1 cellular context compared by ENCODE assay signal in the genomic region with DNA sequence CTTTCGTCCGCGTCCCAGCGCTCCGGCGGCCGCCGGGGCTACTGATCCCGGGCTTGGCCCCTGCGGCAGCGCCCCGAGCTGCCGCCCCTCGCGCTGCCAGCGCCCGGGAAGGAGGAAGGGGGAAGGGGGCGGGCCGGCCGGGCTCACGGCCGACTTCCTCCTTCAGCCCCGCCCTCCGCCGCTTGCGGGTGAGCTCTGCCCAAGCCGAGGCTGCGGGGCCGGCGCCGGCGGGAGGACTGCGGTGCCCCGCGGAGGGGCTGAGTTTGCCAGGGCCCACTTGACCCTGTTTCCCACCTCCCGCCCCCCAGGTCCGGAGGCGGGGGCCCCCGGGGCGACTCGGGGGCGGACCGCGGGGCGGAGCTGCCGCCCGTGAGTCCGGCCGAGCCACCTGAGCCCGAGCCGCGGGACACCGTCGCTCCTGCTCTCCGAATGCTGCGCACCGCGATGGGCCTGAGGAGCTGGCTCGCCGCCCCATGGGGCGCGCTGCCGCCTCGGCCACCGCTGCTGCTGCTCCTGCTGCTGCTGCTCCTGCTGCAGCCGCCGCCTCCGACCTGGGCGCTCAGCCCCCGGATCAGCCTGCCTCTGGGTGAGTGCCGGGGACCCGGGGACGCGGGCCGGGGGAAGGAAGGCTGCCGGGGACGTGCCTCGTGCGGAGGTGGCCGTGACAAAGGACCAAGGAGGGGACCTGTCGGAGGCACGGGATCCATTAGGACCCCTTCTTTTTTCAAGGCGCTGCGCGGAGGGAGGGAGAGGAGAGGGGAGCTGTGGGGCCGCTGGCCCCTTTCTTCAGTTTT.
TF ChIP-seq lines count a peak whose summit lies in the region.

A gene with protein sequence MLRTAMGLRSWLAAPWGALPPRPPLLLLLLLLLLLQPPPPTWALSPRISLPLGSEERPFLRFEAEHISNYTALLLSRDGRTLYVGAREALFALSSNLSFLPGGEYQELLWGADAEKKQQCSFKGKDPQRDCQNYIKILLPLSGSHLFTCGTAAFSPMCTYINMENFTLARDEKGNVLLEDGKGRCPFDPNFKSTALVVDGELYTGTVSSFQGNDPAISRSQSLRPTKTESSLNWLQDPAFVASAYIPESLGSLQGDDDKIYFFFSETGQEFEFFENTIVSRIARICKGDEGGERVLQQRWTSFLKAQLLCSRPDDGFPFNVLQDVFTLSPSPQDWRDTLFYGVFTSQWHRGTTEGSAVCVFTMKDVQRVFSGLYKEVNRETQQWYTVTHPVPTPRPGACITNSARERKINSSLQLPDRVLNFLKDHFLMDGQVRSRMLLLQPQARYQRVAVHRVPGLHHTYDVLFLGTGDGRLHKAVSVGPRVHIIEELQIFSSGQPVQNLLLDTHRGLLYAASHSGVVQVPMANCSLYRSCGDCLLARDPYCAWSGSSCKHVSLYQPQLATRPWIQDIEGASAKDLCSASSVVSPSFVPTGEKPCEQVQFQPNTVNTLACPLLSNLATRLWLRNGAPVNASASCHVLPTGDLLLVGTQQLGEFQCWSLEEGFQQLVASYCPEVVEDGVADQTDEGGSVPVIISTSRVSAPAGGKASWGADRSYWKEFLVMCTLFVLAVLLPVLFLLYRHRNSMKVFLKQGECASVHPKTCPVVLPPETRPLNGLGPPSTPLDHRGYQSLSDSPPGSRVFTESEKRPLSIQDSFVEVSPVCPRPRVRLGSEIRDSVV (plus strand): TSS at position 181 of the 794 bp plus-strand sequence. CDS start 249 bp downstream, at position 430.

TF ChIP-seq in K562, 482 proteins besides CTCF, POLR2A, EP300 and RAD21 (continued from another document and continues in another):
- TF ChIP-seq, protein P1, sequence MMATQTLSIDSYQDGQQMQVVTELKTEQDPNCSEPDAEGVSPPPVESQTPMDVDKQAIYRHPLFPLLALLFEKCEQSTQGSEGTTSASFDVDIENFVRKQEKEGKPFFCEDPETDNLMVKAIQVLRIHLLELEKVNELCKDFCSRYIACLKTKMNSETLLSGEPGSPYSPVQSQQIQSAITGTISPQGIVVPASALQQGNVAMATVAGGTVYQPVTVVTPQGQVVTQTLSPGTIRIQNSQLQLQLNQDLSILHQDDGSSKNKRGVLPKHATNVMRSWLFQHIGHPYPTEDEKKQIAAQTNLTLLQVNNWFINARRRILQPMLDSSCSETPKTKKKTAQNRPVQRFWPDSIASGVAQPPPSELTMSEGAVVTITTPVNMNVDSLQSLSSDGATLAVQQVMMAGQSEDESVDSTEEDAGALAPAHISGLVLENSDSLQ (IDR thresholded peaks at IDR 0.05), result no peak
- TF ChIP-seq, protein P2, sequence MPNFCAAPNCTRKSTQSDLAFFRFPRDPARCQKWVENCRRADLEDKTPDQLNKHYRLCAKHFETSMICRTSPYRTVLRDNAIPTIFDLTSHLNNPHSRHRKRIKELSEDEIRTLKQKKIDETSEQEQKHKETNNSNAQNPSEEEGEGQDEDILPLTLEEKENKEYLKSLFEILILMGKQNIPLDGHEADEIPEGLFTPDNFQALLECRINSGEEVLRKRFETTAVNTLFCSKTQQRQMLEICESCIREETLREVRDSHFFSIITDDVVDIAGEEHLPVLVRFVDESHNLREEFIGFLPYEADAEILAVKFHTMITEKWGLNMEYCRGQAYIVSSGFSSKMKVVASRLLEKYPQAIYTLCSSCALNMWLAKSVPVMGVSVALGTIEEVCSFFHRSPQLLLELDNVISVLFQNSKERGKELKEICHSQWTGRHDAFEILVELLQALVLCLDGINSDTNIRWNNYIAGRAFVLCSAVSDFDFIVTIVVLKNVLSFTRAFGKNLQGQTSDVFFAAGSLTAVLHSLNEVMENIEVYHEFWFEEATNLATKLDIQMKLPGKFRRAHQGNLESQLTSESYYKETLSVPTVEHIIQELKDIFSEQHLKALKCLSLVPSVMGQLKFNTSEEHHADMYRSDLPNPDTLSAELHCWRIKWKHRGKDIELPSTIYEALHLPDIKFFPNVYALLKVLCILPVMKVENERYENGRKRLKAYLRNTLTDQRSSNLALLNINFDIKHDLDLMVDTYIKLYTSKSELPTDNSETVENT (CRISPR knock-in tag; IDR thresholded peaks at IDR 0.05), result no peak
- TF ChIP-seq JUN (IDR thresholded peaks at IDR 0.05; ENCODE audit: borderline replicate concordance, low read depth, low read length) (no peak), JUN (CRISPR knock-in tag; IDR thresholded peaks at IDR 0.05; ENCODE audit: borderline replicate concordance) (peak; percentile 74; the same call in 1 of the 2 replicates), CXXC5 (CRISPR knock-in tag; IDR thresholded peaks at IDR 0.05) (peak; percentile 72), HMGN3 (IDR thresholded peaks at IDR 0.05; ENCODE audit: borderline replicate concordance, extremely low read depth, insufficient read length, low read depth, low read length) (peak; percentile 44), ERF (CRISPR knock-in tag; IDR thresholded peaks at IDR 0.05) (no peak), KAT7 (CRISPR knock-in tag; IDR thresholded peaks at IDR 0.05; ENCODE audit: borderline replicate concordance) (peak; percentile 12; the same call in 1 of the 2 replicates), FOXA3 (CRISPR knock-in tag; conservative IDR thresholded peaks at IDR 0.05 in 1 of 2, IDR thresholded peaks at IDR 0.05 in 1 of 2) (0 out of 4 replicates have a peak, but pooled peaks of 1 of the 2 experiments have one; percentile 19), NRF1 (conservative IDR thresholded peaks at IDR 0.05 in 1 of 2, IDR thresholded peaks at IDR 0.05 in 1 of 2) (peak; percentile 66 to 68; a peak in 3 of 4 replicates), POLR2AphosphoS5 (IDR thresholded peaks at IDR 0.05; ENCODE audit: control insufficient read depth, insufficient read depth, low read depth, low read length) (0 out of 2 replicates have a peak, but pooled peaks have one; percentile 21), MTA3 (IDR thresholded peaks at IDR 0.05; ENCODE audit: borderline replicate concordance) (peak; percentile 68; the same call in 1 of the 2 replicates), POLR2G (IDR thresholded peaks at IDR 0.05; ENCODE audit: low read depth, low read length) (peak; percentile 78), HNRNPL (IDR thresholded peaks at IDR 0.05; ENCODE audit: low read depth, low read length) (peak; percentile 49; the same call in 1 of the 2 replicates), CAMTA2 (CRISPR knock-in tag; conservative IDR thresholded peaks at IDR 0.05) (0 out of 2 replicates have a peak, but pooled peaks have one; percentile 42), NFRKB (IDR thresholded peaks at IDR 0.05; ENCODE audit: low read depth) (no peak), YY1 (IDR thresholded peaks at IDR 0.05; ENCODE audit: borderline replicate concordance in 1 of 3, control insufficient read depth in 1 of 3, extremely low read depth in 1 of 3, insufficient read depth in 3 of 3, insufficient read length in 1 of 3, insufficient replicate concordance in 2 of 3, low read depth in 1 of 3, low read length in 2 of 3) (peak in 1 of 3 experiments; percentile 8), GABPA (tag; conservative IDR thresholded peaks at IDR 0.05; ENCODE audit: low read depth) (peak; percentile 67), HDAC1 (IDR thresholded peaks at IDR 0.05) (no peak), CCNT2 (IDR thresholded peaks at IDR 0.05; ENCODE audit: borderline replicate concordance, extremely low read depth, insufficient read length, low read depth, low read length) (peak; percentile 82), HNRNPLL (IDR thresholded peaks at IDR 0.05; ENCODE audit: low read depth, low read length, poor library complexity, severe bottlenecking) (peak; percentile 72), NFXL1 (CRISPR knock-in tag; IDR thresholded peaks at IDR 0.05) (no peak), NFYB (IDR thresholded peaks at IDR 0.05; ENCODE audit: extremely low read depth, insufficient read length) (no peak), ELF2 (CRISPR knock-in tag; IDR thresholded peaks at IDR 0.05) (peak; percentile 33; the same call in 1 of the 2 replicates), MAZ (CRISPR knock-in tag; conservative IDR thresholded peaks at IDR 0.05 in 1 of 2, IDR thresholded peaks at IDR 0.05 in 1 of 2) (peak; percentile 71; a peak in 3 of 4 replicates), L3MBTL2 (IDR thresholded peaks at IDR 0.05) (0 out of 2 replicates have a peak, but pooled peaks have one; percentile 22), ZBTB7A (IDR thresholded peaks at IDR 0.05; ENCODE audit: borderline replicate concordance, control insufficient read depth, low read depth, low read length) (peak; percentile 94; the same call in 1 of the 2 replicates), NONO (IDR thresholded peaks at IDR 0.05; ENCODE audit: low read depth in 2 of 2, low read length in 1 of 2) (peak; percentile 41 to 88; a peak in 2 of 4 replicates), TEAD1 (CRISPR knock-in tag; IDR thresholded peaks at IDR 0.05) (peak in 1 of 2 experiments; percentile 38; a peak in 1 of 4 replicates), CTBP1 (IDR thresholded peaks at IDR 0.05; ENCODE audit: borderline replicate concordance) (peak; percentile 59; the same call in 1 of the 2 replicates), TBP (optimal IDR thresholded peaks at IDR 0.05; ENCODE audit: low read depth, low read length) (peak; percentile 35), ELF1 (tag; IDR thresholded peaks at IDR 0.05) (peak; percentile 75), PCBP2 (IDR thresholded peaks at IDR 0.05; ENCODE audit: low read depth, low read length, poor library complexity, severe bottlenecking) (peak; percentile 30), CHD1 (IDR thresholded peaks at IDR 0.05; ENCODE audit: low read length) (peak; percentile 75)
- TF ChIP-seq, protein P3, sequence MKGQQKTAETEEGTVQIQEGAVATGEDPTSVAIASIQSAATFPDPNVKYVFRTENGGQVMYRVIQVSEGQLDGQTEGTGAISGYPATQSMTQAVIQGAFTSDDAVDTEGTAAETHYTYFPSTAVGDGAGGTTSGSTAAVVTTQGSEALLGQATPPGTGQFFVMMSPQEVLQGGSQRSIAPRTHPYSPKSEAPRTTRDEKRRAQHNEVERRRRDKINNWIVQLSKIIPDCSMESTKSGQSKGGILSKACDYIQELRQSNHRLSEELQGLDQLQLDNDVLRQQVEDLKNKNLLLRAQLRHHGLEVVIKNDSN (CRISPR knock-in tag; IDR thresholded peaks at IDR 0.05), result no peak; the same call in 1 of the 2 replicates
- TF ChIP-seq, protein P4, sequence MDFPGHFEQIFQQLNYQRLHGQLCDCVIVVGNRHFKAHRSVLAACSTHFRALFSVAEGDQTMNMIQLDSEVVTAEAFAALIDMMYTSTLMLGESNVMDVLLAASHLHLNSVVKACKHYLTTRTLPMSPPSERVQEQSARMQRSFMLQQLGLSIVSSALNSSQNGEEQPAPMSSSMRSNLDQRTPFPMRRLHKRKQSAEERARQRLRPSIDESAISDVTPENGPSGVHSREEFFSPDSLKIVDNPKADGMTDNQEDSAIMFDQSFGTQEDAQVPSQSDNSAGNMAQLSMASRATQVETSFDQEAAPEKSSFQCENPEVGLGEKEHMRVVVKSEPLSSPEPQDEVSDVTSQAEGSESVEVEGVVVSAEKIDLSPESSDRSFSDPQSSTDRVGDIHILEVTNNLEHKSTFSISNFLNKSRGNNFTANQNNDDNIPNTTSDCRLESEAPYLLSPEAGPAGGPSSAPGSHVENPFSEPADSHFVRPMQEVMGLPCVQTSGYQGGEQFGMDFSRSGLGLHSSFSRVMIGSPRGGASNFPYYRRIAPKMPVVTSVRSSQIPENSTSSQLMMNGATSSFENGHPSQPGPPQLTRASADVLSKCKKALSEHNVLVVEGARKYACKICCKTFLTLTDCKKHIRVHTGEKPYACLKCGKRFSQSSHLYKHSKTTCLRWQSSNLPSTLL (IDR thresholded peaks at IDR 0.05), result no peak
- TF ChIP-seq, protein P5, sequence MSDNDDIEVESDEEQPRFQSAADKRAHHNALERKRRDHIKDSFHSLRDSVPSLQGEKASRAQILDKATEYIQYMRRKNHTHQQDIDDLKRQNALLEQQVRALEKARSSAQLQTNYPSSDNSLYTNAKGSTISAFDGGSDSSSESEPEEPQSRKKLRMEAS (CRISPR knock-in tag; IDR thresholded peaks at IDR 0.05), result peak; percentile 46
- TF ChIP-seq, protein P6, sequence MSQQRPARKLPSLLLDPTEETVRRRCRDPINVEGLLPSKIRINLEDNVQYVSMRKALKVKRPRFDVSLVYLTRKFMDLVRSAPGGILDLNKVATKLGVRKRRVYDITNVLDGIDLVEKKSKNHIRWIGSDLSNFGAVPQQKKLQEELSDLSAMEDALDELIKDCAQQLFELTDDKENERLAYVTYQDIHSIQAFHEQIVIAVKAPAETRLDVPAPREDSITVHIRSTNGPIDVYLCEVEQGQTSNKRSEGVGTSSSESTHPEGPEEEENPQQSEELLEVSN (IDR thresholded peaks at IDR 0.05; ENCODE audit: borderline replicate concordance in 1 of 2, extremely low read depth in 1 of 2, insufficient read depth in 1 of 2, insufficient read length in 1 of 2, low read depth in 1 of 2, low read length in 1 of 2, poor library complexity in 1 of 2, severe bottlenecking in 1 of 2), result peak in 1 of 2 experiments; percentile 26
- TF ChIP-seq, protein P7, sequence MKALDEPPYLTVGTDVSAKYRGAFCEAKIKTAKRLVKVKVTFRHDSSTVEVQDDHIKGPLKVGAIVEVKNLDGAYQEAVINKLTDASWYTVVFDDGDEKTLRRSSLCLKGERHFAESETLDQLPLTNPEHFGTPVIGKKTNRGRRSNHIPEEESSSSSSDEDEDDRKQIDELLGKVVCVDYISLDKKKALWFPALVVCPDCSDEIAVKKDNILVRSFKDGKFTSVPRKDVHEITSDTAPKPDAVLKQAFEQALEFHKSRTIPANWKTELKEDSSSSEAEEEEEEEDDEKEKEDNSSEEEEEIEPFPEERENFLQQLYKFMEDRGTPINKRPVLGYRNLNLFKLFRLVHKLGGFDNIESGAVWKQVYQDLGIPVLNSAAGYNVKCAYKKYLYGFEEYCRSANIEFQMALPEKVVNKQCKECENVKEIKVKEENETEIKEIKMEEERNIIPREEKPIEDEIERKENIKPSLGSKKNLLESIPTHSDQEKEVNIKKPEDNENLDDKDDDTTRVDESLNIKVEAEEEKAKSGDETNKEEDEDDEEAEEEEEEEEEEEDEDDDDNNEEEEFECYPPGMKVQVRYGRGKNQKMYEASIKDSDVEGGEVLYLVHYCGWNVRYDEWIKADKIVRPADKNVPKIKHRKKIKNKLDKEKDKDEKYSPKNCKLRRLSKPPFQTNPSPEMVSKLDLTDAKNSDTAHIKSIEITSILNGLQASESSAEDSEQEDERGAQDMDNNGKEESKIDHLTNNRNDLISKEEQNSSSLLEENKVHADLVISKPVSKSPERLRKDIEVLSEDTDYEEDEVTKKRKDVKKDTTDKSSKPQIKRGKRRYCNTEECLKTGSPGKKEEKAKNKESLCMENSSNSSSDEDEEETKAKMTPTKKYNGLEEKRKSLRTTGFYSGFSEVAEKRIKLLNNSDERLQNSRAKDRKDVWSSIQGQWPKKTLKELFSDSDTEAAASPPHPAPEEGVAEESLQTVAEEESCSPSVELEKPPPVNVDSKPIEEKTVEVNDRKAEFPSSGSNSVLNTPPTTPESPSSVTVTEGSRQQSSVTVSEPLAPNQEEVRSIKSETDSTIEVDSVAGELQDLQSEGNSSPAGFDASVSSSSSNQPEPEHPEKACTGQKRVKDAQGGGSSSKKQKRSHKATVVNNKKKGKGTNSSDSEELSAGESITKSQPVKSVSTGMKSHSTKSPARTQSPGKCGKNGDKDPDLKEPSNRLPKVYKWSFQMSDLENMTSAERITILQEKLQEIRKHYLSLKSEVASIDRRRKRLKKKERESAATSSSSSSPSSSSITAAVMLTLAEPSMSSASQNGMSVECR (CRISPR knock-in tag; IDR thresholded peaks at IDR 0.05), result peak; percentile 72
- TF ChIP-seq, protein P8, sequence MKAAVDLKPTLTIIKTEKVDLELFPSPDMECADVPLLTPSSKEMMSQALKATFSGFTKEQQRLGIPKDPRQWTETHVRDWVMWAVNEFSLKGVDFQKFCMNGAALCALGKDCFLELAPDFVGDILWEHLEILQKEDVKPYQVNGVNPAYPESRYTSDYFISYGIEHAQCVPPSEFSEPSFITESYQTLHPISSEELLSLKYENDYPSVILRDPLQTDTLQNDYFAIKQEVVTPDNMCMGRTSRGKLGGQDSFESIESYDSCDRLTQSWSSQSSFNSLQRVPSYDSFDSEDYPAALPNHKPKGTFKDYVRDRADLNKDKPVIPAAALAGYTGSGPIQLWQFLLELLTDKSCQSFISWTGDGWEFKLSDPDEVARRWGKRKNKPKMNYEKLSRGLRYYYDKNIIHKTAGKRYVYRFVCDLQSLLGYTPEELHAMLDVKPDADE (conservative IDR thresholded peaks at IDR 0.05; ENCODE audit: control insufficient read depth, low read depth, low read length), result peak; percentile 65; the same call in 1 of the 2 replicates
